In the genomic region with DNA sequence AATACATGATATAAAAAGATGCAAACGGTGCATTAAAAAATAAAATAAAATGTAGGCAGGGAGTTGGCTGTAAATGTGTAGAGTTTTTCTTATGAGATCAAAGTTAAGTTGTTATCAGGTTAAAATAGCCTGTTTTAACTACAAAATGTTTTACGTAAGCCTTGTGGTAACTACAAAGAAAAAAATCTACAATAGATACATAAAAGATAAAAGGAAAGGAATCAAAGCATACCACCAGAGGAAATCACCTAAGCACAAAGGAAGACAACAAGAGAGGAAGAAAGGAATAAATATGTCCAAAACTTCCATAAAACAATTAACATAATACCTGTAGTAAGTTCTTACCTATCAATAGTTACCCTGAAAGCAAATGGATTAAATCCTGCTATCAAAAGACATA, we compare ENCODE assay signal across 14 cellular contexts.
"Had no signal": no experiment of that assay in that cellular context is flagged by ENCODE, and none has a peak within 500 bp of the region (broad histone marks: within the 10 kb centered on the region; RNA-seq: fewer than 3 reads in every experiment).

No MANE protein-coding gene starts in this region.

- ATAC-seq: esophagus mucosa, gastrocnemius medialis, left lobe of liver had no signal

- H3K4me1 Mint-ChIP-seq: nephron progenitor cell had no signal

- H3K4me3 Mint-ChIP-seq: nephron progenitor cell had no signal

- H3K27ac ChIP-seq: brain microvascular endothelial cell, gastrocnemius medialis, spleen, tibial nerve, WERI-Rb-1 had no signal

- DNase-seq: aorta; brain microvascular endothelial cell; cortex of kidney; gastrocnemius medialis; head of caudate nucleus; nephron progenitor cell; nucleus accumbens; SIG-M5; spleen; stimulated activated CD4-positive, alpha-beta T cell treated with anti-CD3 and anti-CD28 coated beads, Interleukin-4, amount 100 ng/mL, for 4 hours; WERI-Rb-1 had no signal

- H3K27ac Mint-ChIP-seq: nephron progenitor cell had no signal
